ENCODE assay signal across 8 cellular contexts in the genomic region with DNA sequence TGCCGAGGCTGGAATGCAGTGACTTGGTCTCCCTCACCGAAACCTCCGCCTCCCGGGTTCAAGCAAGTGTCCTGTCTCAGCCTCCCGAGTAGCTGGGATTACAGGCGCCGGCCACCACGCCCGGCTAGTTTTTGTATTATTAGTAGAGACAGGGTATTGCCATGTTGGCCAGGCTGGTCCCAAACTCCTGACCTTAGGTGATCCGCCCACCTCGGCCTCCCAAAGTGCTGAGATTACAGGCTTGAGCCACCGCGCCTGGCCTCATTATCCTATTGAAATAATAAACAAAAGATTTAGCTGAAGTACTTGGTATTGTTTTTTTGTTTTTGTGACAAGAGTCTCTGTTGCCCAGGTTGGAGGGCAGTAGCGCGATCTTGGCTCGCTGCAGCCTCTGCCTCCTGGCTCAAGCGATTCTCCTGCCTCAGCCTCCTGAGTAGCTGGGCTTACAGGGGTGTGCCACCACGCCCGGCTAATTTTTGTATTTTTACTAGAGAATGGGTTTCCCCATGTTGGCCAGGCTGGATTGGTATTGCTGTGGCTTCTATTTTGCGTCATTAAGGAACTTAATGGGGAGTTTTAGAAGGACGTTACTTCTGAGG. TPM values are rescaled to one million over a fixed set of nuclear protein-coding genes. Genes with fewer than 3 reads are reported as not detected.
A peak's percentile ranks its signal among the peaks of the same experiment; 100 is the strongest.
DNase-seq lines count a peak whose midpoint lies in the region; ATAC-seq and TF ChIP-seq lines count a peak whose summit lies in the region.

No MANE protein-coding gene starts in this region.

- intact Hi-C loops in dendritic cell treated with granulocyte-macrophage colony-stimulating factor and Interleukin-4, amounts not matched to agents 40 ng/mL and 50 ng/mL, for 4 days (cut with micrococcal nuclease): no loop called here

- peaks cover 67% of the 10 kb centered on the region for H3K36me3 Mint-ChIP-seq in dendritic cell treated with granulocyte-macrophage colony-stimulating factor and Interleukin-4, amounts not matched to agents 40 ng/mL and 50 ng/mL, for 4 days (ENCODE audit: low read depth)
- H3K36me3 Mint-ChIP-seq in nephron (ENCODE audit: low read depth): peaks cover 50% of the 10 kb centered on the region

- TF ChIP-seq POLR2A in GM18505 (IDR thresholded peaks at IDR 0.05; ENCODE audit: borderline replicate concordance, extremely low read depth, insufficient read depth, insufficient read length): no peak

- peaks cover 50% of the 10 kb centered on the region for H3K4me1 Mint-ChIP-seq in dendritic cell treated with granulocyte-macrophage colony-stimulating factor and Interleukin-4, amounts not matched to agents 40 ng/mL and 50 ng/mL, for 4 days (ENCODE audit: low read depth)
- peaks cover 23% of the 10 kb centered on the region for H3K4me1 Mint-ChIP-seq in nephron

- H3K27ac Mint-ChIP-seq in dendritic cell treated with granulocyte-macrophage colony-stimulating factor and Interleukin-4, amounts not matched to agents 40 ng/mL and 50 ng/mL, for 4 days: peak overlapping the region; percentile 94
- H3K27ac Mint-ChIP-seq in nephron: peak overlapping the region; percentile 99

- H3K9me3 Mint-ChIP-seq in dendritic cell treated with granulocyte-macrophage colony-stimulating factor and Interleukin-4, amounts not matched to agents 40 ng/mL and 50 ng/mL, for 4 days: no peaks in the 10 kb centered on the region
- no peaks in the 10 kb centered on the region for H3K9me3 Mint-ChIP-seq in nephron

- H4K20me1 ChIP-seq in BLaER1 (peaks cover 61% of the 10 kb centered on the region), Karpas-422 (ENCODE audit: insufficient read depth, low read depth, low read length) (peaks cover 34% of the 10 kb centered on the region)

- ATAC-seq in GM18505 (IDR thresholded peaks at IDR 0.05; ENCODE audit: unreplicated experiment) (no peak), GM21447 (IDR thresholded peaks at IDR 0.05; ENCODE audit: unreplicated experiment) (no peak)

- peaks cover 40% of the 10 kb centered on the region for H3K79me2 ChIP-seq in Karpas-422 (ENCODE audit: low read length)

- peak overlapping the region; percentile 99 for H3K4me3 Mint-ChIP-seq in dendritic cell treated with granulocyte-macrophage colony-stimulating factor and Interleukin-4, amounts not matched to agents 40 ng/mL and 50 ng/mL, for 4 days
- H3K4me3 Mint-ChIP-seq in nephron: peak overlapping the region; percentile 97 to 98 (median 98)

- no peak overlapping the region for H2AFZ ChIP-seq in Karpas-422 (ENCODE audit: low read length)

- no peaks in the 10 kb centered on the region for H3K9me3 ChIP-seq in BLaER1
- H3K9me3 ChIP-seq in Karpas-422 (ENCODE audit: low read length): no peaks in the 10 kb centered on the region

- H3K4me3 ChIP-seq in BLaER1: peak overlapping the region; percentile 86
- H3K4me3 ChIP-seq in Karpas-422 (ENCODE audit: low read length): peak overlapping the region; percentile 81

- peaks cover 40% of the 10 kb centered on the region for H3K4me1 ChIP-seq in BLaER1
- peaks cover 27% of the 10 kb centered on the region for H3K4me1 ChIP-seq in Karpas-422 (ENCODE audit: low read length)

- H3K9me2 ChIP-seq in Karpas-422 (replicated peaks; ENCODE audit: insufficient read depth, low read length): no peaks in the 10 kb centered on the region

- H3K27ac ChIP-seq in BLaER1 (peak overlapping the region; percentile 94; the same call in 1 of the 2 replicates), Karpas-422 (ENCODE audit: low read length) (peak overlapping the region; percentile 70; the same call in 1 of the 2 replicates)

- peaks cover 1% of the 10 kb centered on the region for H3K27me3 Mint-ChIP-seq in dendritic cell treated with granulocyte-macrophage colony-stimulating factor and Interleukin-4, amounts not matched to agents 40 ng/mL and 50 ng/mL, for 4 days
- no peaks in the 10 kb centered on the region for H3K27me3 Mint-ChIP-seq in nephron (ENCODE audit: low read depth)

- H3K4me2 ChIP-seq in BLaER1: peak overlapping the region; percentile 80
- peak overlapping the region; percentile 92 for H3K4me2 ChIP-seq in Karpas-422 (ENCODE audit: low read depth, low read length, poor library complexity, severe bottlenecking)

- no peak for TF ChIP-seq CTCF in nephron (IDR thresholded peaks at IDR 0.05; ENCODE audit: unreplicated experiment in 3 of 3)

- H3K27me3 ChIP-seq in BLaER1: no peaks in the 10 kb centered on the region
- no peaks in the 10 kb centered on the region for H3K27me3 ChIP-seq in Karpas-422 (ENCODE audit: low read length)

- DNase-seq in Karpas-422 (no peak), dermis blood vessel endothelial cell (no peak), NCI-H1694 treated with DMSO at 0.1 percent for 48 hours (lab: John Stamatoyannopoulos, UW) (no peak)

- H3K9ac ChIP-seq in BLaER1: peak overlapping the region; percentile 96
- H3K9ac ChIP-seq in Karpas-422 (ENCODE audit: low read length): peak overlapping the region; percentile 80

- H3K36me3 ChIP-seq in BLaER1 (peaks cover 56% of the 10 kb centered on the region), Karpas-422 (ENCODE audit: insufficient read depth, low read length) (peaks cover 56% of the 10 kb centered on the region)

RNA-seq across cellular contexts. Expression of a gene that starts 1.5 kb away (rescaled TPM):
- 2,222 and 2,264 TPM in 2 replicates for total RNA-seq in Karpas-422 (2014; rRNA removed; shearing (Covaris generic); ENCODE audit: low replicate concordance)
- total RNA-seq in dermis blood vessel endothelial cell: 417 and 678 TPM in 2 replicates

RNA-seq across cellular contexts. Expression of a gene that starts 8.5 kb away (rescaled TPM):
- total RNA-seq in Karpas-422 (2014; rRNA removed; shearing (Covaris generic); ENCODE audit: low replicate concordance): 2.8 and 7.8 TPM in 2 replicates
- total RNA-seq in dermis blood vessel endothelial cell: 2.0 and 3.2 TPM in 2 replicates
